21 cellular contexts compared by ENCODE assay signal in the genomic region with DNA sequence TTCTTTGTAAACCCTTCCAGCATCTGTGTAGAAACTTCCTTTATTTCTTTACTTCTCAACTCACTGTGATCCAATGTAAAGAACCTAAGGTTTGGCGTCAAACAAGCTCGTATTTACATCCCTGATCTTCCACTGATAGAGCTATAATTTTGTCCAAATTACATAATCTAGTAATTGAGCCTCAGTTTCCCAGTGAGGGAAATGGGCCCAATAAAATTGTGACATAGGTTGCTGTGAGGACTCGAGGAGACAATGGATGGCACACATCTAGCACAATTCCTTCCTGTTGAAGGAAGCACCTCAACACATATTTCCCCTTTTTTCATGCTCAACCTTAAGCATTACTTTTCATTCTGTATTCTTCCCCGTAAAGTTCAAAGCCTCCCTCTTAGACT.
DNase-seq lines count a peak whose midpoint lies in the region; ATAC-seq, FAIRE-seq and TF ChIP-seq lines count a peak whose summit lies in the region.
"Had no signal": no experiment of that assay in that cellular context is flagged by ENCODE, and none has a peak within 500 bp of the region (broad histone marks: within the 10 kb centered on the region; RNA-seq: fewer than 3 reads in every experiment).

No MANE protein-coding gene starts in this region.

- H3K9me3 ChIP-seq in HUES48 (ENCODE audit: control insufficient read depth, insufficient read depth, low read length) = no peaks in the 10 kb centered on the region
- H3K9me3 ChIP-seq in T-helper 17 cell (ENCODE audit: control insufficient read depth, low read length, poor library complexity, severe bottlenecking) = no peaks in the 10 kb centered on the region
- H3K9me3 ChIP-seq in endothelial cell of umbilical vein (replicated peaks; ENCODE audit: control insufficient read depth, insufficient read depth, low read length) = no peaks in the 10 kb centered on the region
- H3K9me3 ChIP-seq: BE2C had no signal

- H3K4me3 ChIP-seq in HUES48 (ENCODE audit: low read depth, low read length) (no peak overlapping the region), endothelial cell of umbilical vein (replicated peaks in 1 of 3; ENCODE audit: insufficient read depth in 1 of 3, low read depth in 1 of 3, low read length in 3 of 3) (no peak overlapping the region)
- H3K4me3 ChIP-seq: GM12878 had no signal

- peaks cover 8% of the 10 kb centered on the region for H3K27me3 ChIP-seq in HUES48 (ENCODE audit: control insufficient read depth, insufficient read depth, low read length)
- H3K27me3 ChIP-seq in endothelial cell of umbilical vein (ENCODE audit: control insufficient read depth in 2 of 2, insufficient read depth in 2 of 2, low read length in 2 of 2) = no peaks in the 10 kb centered on the region
- H3K27me3 ChIP-seq: BE2C had no signal

- FAIRE-seq in endothelial cell of umbilical vein (lab: Jason Lieb, UNC) = no peak
- FAIRE-seq: A204.1, GM12878 had no signal

- peaks cover 2% of the 10 kb centered on the region for H3K36me3 Mint-ChIP-seq in T-helper 17 cell (ENCODE audit: low read depth)
- H3K36me3 Mint-ChIP-seq in natural killer cell treated with Interleukin-12 subunit alpha and Interleukin-12 subunit beta and Interleukin-15 and Interleukin-18, amount 100 ng/mL, for 72 hours = peaks cover 6% of the 10 kb centered on the region
- no peaks in the 10 kb centered on the region for H3K36me3 Mint-ChIP-seq in activated naive CD4-positive, alpha-beta T cell treated with anti-CD3 and anti-CD28 coated beads, Interleukin-2, amount 10 ng/mL, durations not matched to agents 7 days and 5 days
- peaks cover 3 to 6% (median 5%) of the 10 kb centered on the region in 3 donors for H3K36me3 Mint-ChIP-seq in naive thymus-derived CD8-positive, alpha-beta T cell
- H3K36me3 Mint-ChIP-seq: CD4-positive, CD25-positive, alpha-beta regulatory T cell had no signal

- H3K27ac ChIP-seq in HUES48 (ENCODE audit: low read depth, low read length) (peak overlapping the region; percentile 41), endothelial cell of umbilical vein (ENCODE audit: insufficient read depth, low read depth, low read length) (no peak overlapping the region)

- no peak for DNase-seq in T-helper 17 cell
- no peak for DNase-seq in endothelial cell of umbilical vein (ENCODE audit: low read depth, low spot score)
- DNase-seq in natural killer cell treated with Interleukin-12 subunit alpha and Interleukin-12 subunit beta and Interleukin-15 and Interleukin-18, amount 100 ng/mL, for 72 hours (ENCODE audit: low spot score) = no peak
- DNase-seq in NCI-H510A (lab: John Stamatoyannopoulos, UW) = no peak
- no peak for DNase-seq in activated naive CD4-positive, alpha-beta T cell treated with anti-CD3 and anti-CD28 coated beads, Interleukin-2, amount 10 ng/mL, durations not matched to agents 7 days and 5 days
- DNase-seq in naive thymus-derived CD8-positive, alpha-beta T cell = no peak
- DNase-seq: ACHN; BE2C; C1 segment of cervical spinal cord; CD4-positive, CD25-positive, alpha-beta regulatory T cell; CD8-positive, alpha-beta memory T cell; COR-L47; DMS 273 treated with DMSO at 0.1 percent for 48 hours; DND-41; EL; GOT3; HFFc6 had no signal

- H3K36me3 ChIP-seq in HUES48 (ENCODE audit: control insufficient read depth, insufficient read depth, low read length) (no peaks in the 10 kb centered on the region), endothelial cell of umbilical vein (ENCODE audit: control insufficient read depth in 2 of 2, extremely low read depth in 1 of 2, insufficient read depth in 2 of 2, low read length in 2 of 2) (no peaks in the 10 kb centered on the region)
- H3K36me3 ChIP-seq: BE2C had no signal

- H3K27me3 Mint-ChIP-seq in T-helper 17 cell = no peaks in the 10 kb centered on the region
- peaks cover 0 to 8% of the 10 kb centered on the region in 2 donors for H3K27me3 Mint-ChIP-seq in natural killer cell treated with Interleukin-12 subunit alpha and Interleukin-12 subunit beta and Interleukin-15 and Interleukin-18, amount 100 ng/mL, for 72 hours
- peaks cover 5% of the 10 kb centered on the region for H3K27me3 Mint-ChIP-seq in activated naive CD4-positive, alpha-beta T cell treated with anti-CD3 and anti-CD28 coated beads, Interleukin-2, amount 10 ng/mL, durations not matched to agents 7 days and 5 days
- peaks cover 0 to 2% (median 0%) of the 10 kb centered on the region in 5 donors for H3K27me3 Mint-ChIP-seq in naive thymus-derived CD8-positive, alpha-beta T cell
- H3K27me3 Mint-ChIP-seq: CD4-positive, CD25-positive, alpha-beta regulatory T cell; CD8-positive, alpha-beta memory T cell had no signal

- peak overlapping the region; percentile 80 for H2AFZ ChIP-seq in endothelial cell of umbilical vein (ENCODE audit: low read depth, low read length)

- dilution Hi-C loops in endothelial cell of umbilical vein (cut with MboI; ENCODE audit: extremely low pct_ligation_motif_present, low sequenced_read_pairs) = no loop called here

- peaks cover 16% of the 10 kb centered on the region for H3K4me1 ChIP-seq in HUES48 (ENCODE audit: control insufficient read depth, insufficient read depth, low read length)
- peaks cover 9% of the 10 kb centered on the region for H3K4me1 ChIP-seq in endothelial cell of umbilical vein (ENCODE audit: control insufficient read depth, extremely low read depth, insufficient read depth, low read length)

- POLR2A ChIA-PET in endothelial cell of umbilical vein (lab: Charles Lee) = no interaction called here
- POLR2A ChIA-PET in naive thymus-derived CD8-positive, alpha-beta T cell (lab: Charles Lee) = no interaction called here

- no peak overlapping the region for H3K4me3 Mint-ChIP-seq in T-helper 17 cell
- no peak overlapping the region for H3K4me3 Mint-ChIP-seq in natural killer cell treated with Interleukin-12 subunit alpha and Interleukin-12 subunit beta and Interleukin-15 and Interleukin-18, amount 100 ng/mL, for 72 hours
- H3K4me3 Mint-ChIP-seq in activated naive CD4-positive, alpha-beta T cell treated with anti-CD3 and anti-CD28 coated beads, Interleukin-2, amount 10 ng/mL, durations not matched to agents 7 days and 5 days = no peak overlapping the region
- no peak overlapping the region for H3K4me3 Mint-ChIP-seq in naive thymus-derived CD8-positive, alpha-beta T cell
- H3K4me3 Mint-ChIP-seq: CD4-positive, CD25-positive, alpha-beta regulatory T cell; CD8-positive, alpha-beta memory T cell; HFFc6 had no signal

- no peaks in the 10 kb centered on the region for H3K9me3 Mint-ChIP-seq in natural killer cell treated with Interleukin-12 subunit alpha and Interleukin-12 subunit beta and Interleukin-15 and Interleukin-18, amount 100 ng/mL, for 72 hours
- no peaks in the 10 kb centered on the region for H3K9me3 Mint-ChIP-seq in activated naive CD4-positive, alpha-beta T cell treated with anti-CD3 and anti-CD28 coated beads, Interleukin-2, amount 10 ng/mL, durations not matched to agents 7 days and 5 days
- H3K9me3 Mint-ChIP-seq in naive thymus-derived CD8-positive, alpha-beta T cell = peaks cover 0 to 8% (median 0%) of the 10 kb centered on the region in 9 donors
- H3K9me3 Mint-ChIP-seq: CD4-positive, CD25-positive, alpha-beta regulatory T cell; HFFc6 had no signal

- no peak for TF ChIP-seq CTCF in endothelial cell of umbilical vein (IDR thresholded peaks at IDR 0.05; ENCODE audit: extremely low read depth in 1 of 2, insufficient read depth in 1 of 2, low read depth in 1 of 2, low read length in 2 of 2)

- no peaks in the 10 kb centered on the region for H3K9me1 ChIP-seq in endothelial cell of umbilical vein (replicated peaks; ENCODE audit: control insufficient read depth, extremely low read depth, insufficient read depth, low read length)

- no peak for TF ChIP-seq POLR2A in endothelial cell of umbilical vein (IDR thresholded peaks at IDR 0.05; ENCODE audit: low read depth, low read length)

- peak overlapping the region; percentile 17 for H3K27ac Mint-ChIP-seq in T-helper 17 cell
- peak overlapping the region; percentile 7 to 10 for H3K27ac Mint-ChIP-seq in natural killer cell treated with Interleukin-12 subunit alpha and Interleukin-12 subunit beta and Interleukin-15 and Interleukin-18, amount 100 ng/mL, for 72 hours
- H3K27ac Mint-ChIP-seq in activated naive CD4-positive, alpha-beta T cell treated with anti-CD3 and anti-CD28 coated beads, Interleukin-2, amount 10 ng/mL, durations not matched to agents 7 days and 5 days = no peak overlapping the region
- H3K27ac Mint-ChIP-seq in naive thymus-derived CD8-positive, alpha-beta T cell = no peak overlapping the region
- H3K27ac Mint-ChIP-seq: CD4-positive, CD25-positive, alpha-beta regulatory T cell; CD8-positive, alpha-beta memory T cell; HFFc6 had no signal

- no peaks in the 10 kb centered on the region for H4K20me1 ChIP-seq in endothelial cell of umbilical vein (replicated peaks; ENCODE audit: control insufficient read depth, extremely low read depth, insufficient read depth, low read length)

- H3K4me1 Mint-ChIP-seq in T-helper 17 cell = no peaks in the 10 kb centered on the region
- peaks cover 38 to 48% of the 10 kb centered on the region in 2 donors for H3K4me1 Mint-ChIP-seq in natural killer cell treated with Interleukin-12 subunit alpha and Interleukin-12 subunit beta and Interleukin-15 and Interleukin-18, amount 100 ng/mL, for 72 hours (ENCODE audit: low read depth in 2 of 2)
- no peaks in the 10 kb centered on the region for H3K4me1 Mint-ChIP-seq in activated naive CD4-positive, alpha-beta T cell treated with anti-CD3 and anti-CD28 coated beads, Interleukin-2, amount 10 ng/mL, durations not matched to agents 7 days and 5 days
- H3K4me1 Mint-ChIP-seq in naive thymus-derived CD8-positive, alpha-beta T cell = no peaks in the 10 kb centered on the region
- H3K4me1 Mint-ChIP-seq: CD4-positive, CD25-positive, alpha-beta regulatory T cell had no signal

- CTCF ChIA-PET in endothelial cell of umbilical vein (lab: Charles Lee) = no interaction called here
- CTCF ChIA-PET in activated naive CD4-positive, alpha-beta T cell treated with anti-CD3 and anti-CD28 coated beads, Interleukin-2, amount 10 ng/mL, durations not matched to agents 7 days and 5 days (lab: Charles Lee) = no interaction called here

- no peak for ATAC-seq in T-helper 17 cell
- ATAC-seq in natural killer cell treated with Interleukin-12 subunit alpha and Interleukin-12 subunit beta and Interleukin-15 and Interleukin-18, amount 100 ng/mL, for 72 hours = no peak
- ATAC-seq in naive thymus-derived CD8-positive, alpha-beta T cell = no peak
- ATAC-seq: GM12878, HCT116 had no signal

- H3K4me2 ChIP-seq in endothelial cell of umbilical vein (ENCODE audit: insufficient read depth, low read length) = no peak overlapping the region

- BruUV-seq in endothelial cell of umbilical vein (replicated peaks; lab: Mats Ljungman, UMichigan) = no TSS peak

- intact Hi-C loops in endothelial cell of umbilical vein (cut with micrococcal nuclease) = loop anchor here (10.0 kb wide), 1 partner anchor 527 kb away; no protein-coding TSS in a partner anchor

- no peaks in the 10 kb centered on the region for H3K79me2 ChIP-seq in endothelial cell of umbilical vein (ENCODE audit: control insufficient read depth, insufficient read depth, low read length)

- H3K9ac ChIP-seq in HUES48 (ENCODE audit: low read depth, low read length) (no peak overlapping the region), endothelial cell of umbilical vein (replicated peaks; ENCODE audit: extremely low read depth, insufficient read depth, low read length) (no peak overlapping the region)

TF ChIP-seq in endothelial cell of umbilical vein, 7 proteins besides CTCF, POLR2A, EP300 and RAD21 (continues in another document):
- TF ChIP-seq EZH2 (IDR thresholded peaks at IDR 0.05; ENCODE audit: borderline replicate concordance, low read depth, low read length, severe bottlenecking) = no peak

Comparison
In these comparisons a context has a peak if more than half of its experiments do, and no peak if none do; other contexts are left out.
1. H3K27ac Mint-ChIP-seq: peak in T-helper 17 cell (single experiment) and natural killer cell treated with Interleukin-12 subunit alpha and Interleukin-12 subunit beta and Interleukin-15 and Interleukin-18, amount 100 ng/mL, for 72 hours (2 of 2); none in activated naive CD4-positive, alpha-beta T cell treated with anti-CD3 and anti-CD28 coated beads, Interleukin-2, amount 10 ng/mL, durations not matched to agents 7 days and 5 days (single experiment) and naive thymus-derived CD8-positive, alpha-beta T cell (0 of 10).